27 cellular contexts compared by ENCODE assay signal in the genomic region with DNA sequence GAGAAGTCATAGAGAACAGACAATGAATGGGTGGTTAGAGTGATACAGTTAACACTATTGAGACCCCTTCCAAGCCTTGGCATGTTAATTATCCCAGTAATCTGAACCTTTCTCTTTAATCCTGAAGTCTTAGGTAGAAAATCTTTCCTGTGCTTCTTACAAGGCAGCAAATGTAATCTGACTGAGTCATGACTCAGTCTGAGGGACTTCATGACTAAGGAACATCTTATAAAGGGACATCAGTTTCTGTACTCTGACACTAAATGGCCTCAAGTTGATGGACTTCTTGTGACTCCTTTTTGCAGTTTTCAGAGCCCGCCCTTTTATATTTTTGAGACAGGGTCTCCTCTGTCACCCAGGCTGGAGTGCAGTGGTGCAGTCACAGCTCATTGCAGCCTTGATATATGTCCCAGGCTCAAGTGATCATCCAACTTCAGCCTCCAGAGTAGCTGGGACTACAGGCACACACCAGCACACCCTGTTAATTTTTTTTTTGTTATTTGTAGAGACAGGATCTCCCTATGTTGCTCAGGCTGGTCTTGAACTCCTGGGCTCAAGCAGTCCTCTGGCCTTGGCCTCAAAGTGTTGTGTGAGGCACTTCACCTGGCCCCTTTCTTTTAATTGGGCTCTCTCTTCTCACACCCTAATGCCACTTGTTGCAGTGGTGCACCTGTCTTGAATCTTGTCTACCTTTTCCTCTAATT. TPM values are rescaled to one million over a fixed set of nuclear protein-coding genes. Genes with fewer than 3 reads are reported as not detected.
A peak's percentile ranks its signal among the peaks of the same experiment; 100 is the strongest.
DNase-seq lines count a peak whose midpoint lies in the region; ATAC-seq and TF ChIP-seq lines count a peak whose summit lies in the region.
"Had no signal": no experiment of that assay in that cellular context is flagged by ENCODE, and none has a peak within 500 bp of the region (broad histone marks: within the 10 kb centered on the region; RNA-seq: fewer than 3 reads in every experiment).

No MANE protein-coding gene starts in this region.

- H3K4me3 ChIP-seq in fibroblast of mammary gland (ENCODE audit: control insufficient read depth, low read depth, low read length), result no peak overlapping the region
- no peak overlapping the region for H3K4me3 ChIP-seq in CD8-positive, alpha-beta memory T cell (ENCODE audit: low read length)
- H3K4me3 ChIP-seq: colonic mucosa had no signal

- no peak overlapping the region for H3K4me3 Mint-ChIP-seq in stimulated activated naive CD8-positive, alpha-beta T cell treated with anti-CD3 and anti-CD28 coated beads, Interleukin-15, amount 100 ng/mL, for 72 hours
- no peak overlapping the region for H3K4me3 Mint-ChIP-seq in WTC11
- H3K4me3 Mint-ChIP-seq in CD8-positive, alpha-beta memory T cell, result no peak overlapping the region
- H3K4me3 Mint-ChIP-seq: activated CD8-positive, alpha-beta memory T cell treated with anti-CD3 and anti-CD28 coated beads, Interleukin-2, amount 10 ng/mL, durations not matched to agents 7 days and 5 days; endodermal cell; H9; memory B cell; stimulated activated naive CD8-positive, alpha-beta T cell treated with anti-CD3 and anti-CD28 coated beads, Interleukin-15, Interleukin-2, amounts not matched to agents 100 ng/mL and 50 ng/mL, for 24 hours; type B pancreatic cell had no signal

- H3K9me3 ChIP-seq in CD8-positive, alpha-beta memory T cell (ENCODE audit: low read length), result no peaks in the 10 kb centered on the region
- H3K9me3 ChIP-seq: colonic mucosa had no signal

- peak overlapping the region; percentile 20 to 55 for H3K27ac Mint-ChIP-seq in stimulated activated naive CD8-positive, alpha-beta T cell treated with anti-CD3 and anti-CD28 coated beads, Interleukin-15, amount 100 ng/mL, for 72 hours
- H3K27ac Mint-ChIP-seq in WTC11, result no peak overlapping the region
- H3K27ac Mint-ChIP-seq in CD8-positive, alpha-beta memory T cell, result peak overlapping the region in 4 of 8 donors; percentile 12 to 74 (median 48)
- H3K27ac Mint-ChIP-seq: activated CD8-positive, alpha-beta memory T cell treated with anti-CD3 and anti-CD28 coated beads, Interleukin-2, amount 10 ng/mL, durations not matched to agents 7 days and 5 days; endodermal cell; H9; memory B cell; stimulated activated naive CD8-positive, alpha-beta T cell treated with anti-CD3 and anti-CD28 coated beads, Interleukin-15, Interleukin-2, amounts not matched to agents 100 ng/mL and 50 ng/mL, for 24 hours; type B pancreatic cell had no signal

- H3K4me1 Mint-ChIP-seq in stimulated activated naive CD8-positive, alpha-beta T cell treated with anti-CD3 and anti-CD28 coated beads, Interleukin-15, amount 100 ng/mL, for 72 hours, result peaks cover 4% of the 10 kb centered on the region
- no peaks in the 10 kb centered on the region for H3K4me1 Mint-ChIP-seq in WTC11
- peaks cover under 1 to 5% (median 4%) of the 10 kb centered on the region in 3 donors for H3K4me1 Mint-ChIP-seq in CD8-positive, alpha-beta memory T cell
- H3K4me1 Mint-ChIP-seq: activated CD8-positive, alpha-beta memory T cell treated with anti-CD3 and anti-CD28 coated beads, Interleukin-2, amount 10 ng/mL, durations not matched to agents 7 days and 5 days; endodermal cell; H9 had no signal

- no peak for ATAC-seq in stimulated activated naive CD8-positive, alpha-beta T cell treated with anti-CD3 and anti-CD28 coated beads, Interleukin-15, amount 100 ng/mL, for 72 hours
- ATAC-seq in stimulated activated naive CD8-positive, alpha-beta T cell treated with anti-CD3 and anti-CD28 coated beads, Interleukin-15, Interleukin-2, amounts not matched to agents 100 U/mL and 50 U/mL, for 24 hours, result no peak
- ATAC-seq in WTC11, result no peak
- ATAC-seq: activated CD8-positive, alpha-beta memory T cell treated with anti-CD3 and anti-CD28 coated beads, Interleukin-2, amount 10 ng/mL, durations not matched to agents 7 days and 5 days had no signal

- H3K27ac ChIP-seq in CD8-positive, alpha-beta memory T cell (ENCODE audit: low read depth, low read length), result no peak overlapping the region
- H3K27ac ChIP-seq: brain microvascular endothelial cell, colonic mucosa had no signal

- TF ChIP-seq CTCF in fibroblast of mammary gland (conservative IDR thresholded peaks at IDR 0.05; ENCODE audit: control insufficient read depth, insufficient read depth, low read depth, low read length), result no peak
- no peak for TF ChIP-seq CTCF in GM10248 (IDR thresholded peaks at IDR 0.05; ENCODE audit: control extremely low read depth, extremely low read depth, low read depth, missing control alignments)
- no peak for TF ChIP-seq CTCF in WTC11 (IDR thresholded peaks at IDR 0.05)

- CTCF ChIA-PET in GM10248 (lab: Yijun Ruan, JAX) (interaction anchor here (0.9 to 1.5 kb wide), 3 partner anchors 8 to 18 kb away, joined by 3 to 5 read pairs (median 3); a partner anchor contains a TSS), WTC11 (lab: Charles Lee) (no interaction called here)
- CTCF ChIA-PET in CD8-positive, alpha-beta memory T cell (lab: Charles Lee), result no interaction called here

- no peaks in the 10 kb centered on the region for H3K4me1 ChIP-seq in CD8-positive, alpha-beta memory T cell (ENCODE audit: insufficient read depth, low read length)
- H3K4me1 ChIP-seq: colonic mucosa had no signal

- peaks cover 9% of the 10 kb centered on the region for H3K36me3 ChIP-seq in CD8-positive, alpha-beta memory T cell (ENCODE audit: insufficient read depth, low read length)

- H3K9me3 Mint-ChIP-seq in stimulated activated naive CD8-positive, alpha-beta T cell treated with anti-CD3 and anti-CD28 coated beads, Interleukin-15, amount 100 ng/mL, for 72 hours, result no peaks in the 10 kb centered on the region
- H3K9me3 Mint-ChIP-seq in WTC11, result no peaks in the 10 kb centered on the region
- no peaks in the 10 kb centered on the region for H3K9me3 Mint-ChIP-seq in CD8-positive, alpha-beta memory T cell
- H3K9me3 Mint-ChIP-seq: endodermal cell; H9; memory B cell; stimulated activated naive CD8-positive, alpha-beta T cell treated with anti-CD3 and anti-CD28 coated beads, Interleukin-15, Interleukin-2, amounts not matched to agents 100 ng/mL and 50 ng/mL, for 24 hours; type B pancreatic cell had no signal

- no peak for DNase-seq in stimulated activated naive CD8-positive, alpha-beta T cell treated with anti-CD3 and anti-CD28 coated beads, Interleukin-15, amount 100 ng/mL, for 72 hours
- DNase-seq in stimulated activated naive CD8-positive, alpha-beta T cell treated with anti-CD3 and anti-CD28 coated beads, Interleukin-15, Interleukin-2, amounts not matched to agents 100 U/mL and 50 U/mL, for 24 hours, result no peak
- peak; percentile 33 for DNase-seq in fibroblast of mammary gland (ENCODE audit: low read depth)
- DNase-seq in GM10248 (ENCODE audit: extremely low spot score), result no peak
- DNase-seq in WTC11 (ENCODE audit: low spot score), result no peak
- DNase-seq in stimulated activated CD8-positive, alpha-beta memory T cell treated with anti-CD3 and anti-CD28 coated beads, Interleukin-4, amount 100 ng/mL, for 48 hours, result no peak
- no peak for DNase-seq in CD8-positive, alpha-beta memory T cell
- DNase-seq: ACHN; activated CD8-positive, alpha-beta memory T cell treated with anti-CD3 and anti-CD28 coated beads, Interleukin-2, amount 10 ng/mL, durations not matched to agents 7 days and 5 days; C1 segment of cervical spinal cord; colonic mucosa; endodermal cell; glutamatergic neuron; H9; Karpas-422; NCI-H1048; NCI-H1930; NCI-H345; NCI-H82; occipital lobe; SHP77; stimulated activated CD4-positive, alpha-beta T cell treated with anti-CD3 and anti-CD28 coated beads, Interleukin-2, amount 100 ng/mL, for 48 hours had no signal

- no peaks in the 10 kb centered on the region for H3K27me3 Mint-ChIP-seq in stimulated activated naive CD8-positive, alpha-beta T cell treated with anti-CD3 and anti-CD28 coated beads, Interleukin-15, amount 100 ng/mL, for 72 hours
- H3K27me3 Mint-ChIP-seq in WTC11 (ENCODE audit: low read depth), result no peaks in the 10 kb centered on the region
- no peaks in the 10 kb centered on the region for H3K27me3 Mint-ChIP-seq in CD8-positive, alpha-beta memory T cell
- H3K27me3 Mint-ChIP-seq: activated CD8-positive, alpha-beta memory T cell treated with anti-CD3 and anti-CD28 coated beads, Interleukin-2, amount 10 ng/mL, durations not matched to agents 7 days and 5 days; memory B cell; stimulated activated naive CD8-positive, alpha-beta T cell treated with anti-CD3 and anti-CD28 coated beads, Interleukin-15, Interleukin-2, amounts not matched to agents 100 ng/mL and 50 ng/mL, for 24 hours; type B pancreatic cell had no signal

- POLR2A ChIA-PET in GM10248 (lab: Yijun Ruan, JAX) (no interaction called here), WTC11 (lab: Charles Lee) (no interaction called here)
- POLR2A ChIA-PET in CD8-positive, alpha-beta memory T cell (lab: Charles Lee), result interaction anchor here (0.8 kb wide), 1 partner anchor 9 kb away, joined by 4 read pairs; a partner anchor contains a TSS

- H3K36me3 Mint-ChIP-seq in WTC11, result peaks cover 38% of the 10 kb centered on the region
- peaks cover 0 to 78% (median 16%) of the 10 kb centered on the region in 3 donors for H3K36me3 Mint-ChIP-seq in CD8-positive, alpha-beta memory T cell

- no peaks in the 10 kb centered on the region for H3K27me3 ChIP-seq in CD8-positive, alpha-beta memory T cell (ENCODE audit: insufficient read depth, low read length, poor library complexity, severe bottlenecking)
- H3K27me3 ChIP-seq: brain microvascular endothelial cell, colonic mucosa had no signal

TF ChIP-seq in PFSK-1, 5 proteins besides CTCF, POLR2A, EP300 and RAD21:
- no peak for TF ChIP-seq TAF1 (IDR thresholded peaks at IDR 0.05; ENCODE audit: borderline replicate concordance, insufficient read depth, low read length)
- 0 out of 2 replicates have a peak, but pooled peaks have one; percentile 7 for TF ChIP-seq POLR2AphosphoS5 (IDR thresholded peaks at IDR 0.05; ENCODE audit: low read depth, low read length)

RNA-seq across cellular contexts. Expression of a gene that starts 9.5 kb away (rescaled TPM):
- polyA plus RNA-seq in PFSK-1 (2012; ENCODE audit: insufficient read length, low read depth), result 75.3 TPM
- 69.9 to 73.8 TPM (median 71.0 TPM) in 3 replicates for total RNA-seq in WTC11 (2021)
- 100 to 1,000 TPM; 107 to 112 TPM for total RNA-seq in CD8-positive, alpha-beta memory T cell
- 23.8 TPM for polyA plus RNA-seq in CD8-positive, alpha-beta memory T cell

RNA-seq across cellular contexts. Expression of a gene that starts 21.8 kb away (rescaled TPM):
- 5.6 TPM for polyA plus RNA-seq in PFSK-1 (2012; ENCODE audit: insufficient read length, low read depth)
- 6.1 to 7.2 TPM (median 7.2 TPM) in 3 replicates for total RNA-seq in WTC11 (2021)
- total RNA-seq in CD8-positive, alpha-beta memory T cell, result 10 to 100 TPM; 10.0 to 12.0 TPM
- polyA plus RNA-seq in CD8-positive, alpha-beta memory T cell, result 16.2 TPM

RNA-seq across cellular contexts. Expression of a gene that starts 25.2 kb away (rescaled TPM):
- 22.9 TPM for polyA plus RNA-seq in PFSK-1 (2012; ENCODE audit: insufficient read length, low read depth)
- 11.7 to 14.2 TPM (median 14.2 TPM) in 3 replicates for total RNA-seq in WTC11 (2021)
- 10 to 100 TPM; 14.9 to 15.1 TPM for total RNA-seq in CD8-positive, alpha-beta memory T cell
- 27.2 TPM for polyA plus RNA-seq in CD8-positive, alpha-beta memory T cell
